1 cellular context compared by ENCODE assay signal in the genomic region with DNA sequence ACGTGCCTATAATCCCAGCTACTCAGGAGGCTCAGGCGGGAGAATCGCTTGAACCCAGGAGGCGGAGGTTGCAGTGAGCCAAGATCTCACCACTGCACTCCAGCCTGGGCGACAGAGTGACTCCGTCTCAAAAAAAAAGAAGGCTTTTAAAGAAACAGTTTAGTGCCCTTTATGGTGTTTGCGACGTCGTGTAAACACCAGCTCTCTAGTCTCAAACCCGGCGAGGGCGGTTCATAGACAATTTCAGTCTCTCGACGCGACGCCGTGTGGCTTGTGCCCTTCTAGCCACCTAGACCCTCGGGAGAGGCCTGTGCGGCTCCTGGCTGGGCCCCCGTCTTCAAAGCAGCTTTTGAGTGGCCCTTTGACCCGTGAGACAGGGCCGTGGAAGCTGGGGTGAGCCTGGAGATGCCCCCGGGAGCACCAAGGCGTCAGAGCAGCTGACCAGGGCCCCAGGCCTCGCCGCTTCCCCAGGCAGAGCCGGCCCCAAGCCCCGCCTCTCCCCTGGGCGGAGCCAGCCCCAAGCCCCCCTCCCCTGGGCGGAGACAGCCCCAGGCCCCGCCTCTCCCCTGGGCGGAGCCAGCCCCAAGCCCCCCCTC.
A peak's percentile ranks its signal among the peaks of the same experiment; 100 is the strongest.
TF ChIP-seq lines count a peak whose summit lies in the region.

No MANE protein-coding gene starts in this region.

TF ChIP-seq in HepG2, 621 proteins besides CTCF, POLR2A, EP300 and RAD21 (continued from another document and continues in another):
- TF ChIP-seq THAP9 (CRISPR knock-in tag; IDR thresholded peaks at IDR 0.05; ENCODE audit: borderline replicate concordance) (no peak), ZFP36L2 (CRISPR knock-in tag; IDR thresholded peaks at IDR 0.05) (no peak), ZSCAN9 (CRISPR knock-in tag; IDR thresholded peaks at IDR 0.05; ENCODE audit: borderline replicate concordance) (peak; percentile 72; the same call in 1 of the 2 replicates), ZNF253 (CRISPR knock-in tag; IDR thresholded peaks at IDR 0.05; ENCODE audit: borderline replicate concordance) (no peak), KAT7 (CRISPR knock-in tag; IDR thresholded peaks at IDR 0.05; ENCODE audit: borderline replicate concordance) (no peak; the same call in 1 of the 2 replicates), FOXO4 (CRISPR knock-in tag; conservative IDR thresholded peaks at IDR 0.05) (no peak), ZNF280B (CRISPR knock-in tag; IDR thresholded peaks at IDR 0.05; ENCODE audit: borderline replicate concordance) (0 out of 2 replicates have a peak, but pooled peaks have one; percentile 38), FUBP1 (CRISPR knock-in tag; IDR thresholded peaks at IDR 0.05; ENCODE audit: borderline replicate concordance) (no peak), ZNF343 (CRISPR knock-in tag; IDR thresholded peaks at IDR 0.05) (0 out of 2 replicates have a peak, but pooled peaks have one; percentile 56), ZNF205 (CRISPR knock-in tag; IDR thresholded peaks at IDR 0.05) (0 out of 2 replicates have a peak, but pooled peaks have one; percentile 26), ZFX (CRISPR knock-in tag; IDR thresholded peaks at IDR 0.05; ENCODE audit: low read depth) (peak; percentile 93), ZKSCAN8 (CRISPR knock-in tag; IDR thresholded peaks at IDR 0.05; ENCODE audit: borderline replicate concordance) (no peak), ARHGAP35 (CRISPR knock-in tag; IDR thresholded peaks at IDR 0.05; ENCODE audit: borderline replicate concordance) (peak; percentile 46; the same call in 1 of the 2 replicates), KDM5B (CRISPR knock-in tag; IDR thresholded peaks at IDR 0.05; ENCODE audit: borderline replicate concordance) (peak; percentile 57; the same call in 1 of the 2 replicates), ZNF660 (CRISPR knock-in tag; IDR thresholded peaks at IDR 0.05; ENCODE audit: borderline replicate concordance, low read depth) (no peak), MTA1 (CRISPR knock-in tag; IDR thresholded peaks at IDR 0.05; ENCODE audit: borderline replicate concordance) (peak; percentile 69; the same call in 1 of the 2 replicates), ZNF556 (CRISPR knock-in tag; IDR thresholded peaks at IDR 0.05; ENCODE audit: borderline replicate concordance) (0 out of 2 replicates have a peak, but pooled peaks have one; percentile 47), ZHX2 (IDR thresholded peaks at IDR 0.05; ENCODE audit: low read depth) (no peak), ZHX2 (CRISPR knock-in tag; IDR thresholded peaks at IDR 0.05; ENCODE audit: borderline replicate concordance) (no peak), ZKSCAN5 (CRISPR knock-in tag; IDR thresholded peaks at IDR 0.05) (no peak), GABPB1 (CRISPR knock-in tag; IDR thresholded peaks at IDR 0.05) (peak; percentile 59), TARDBP (CRISPR knock-in tag; IDR thresholded peaks at IDR 0.05) (no peak)
- TF ChIP-seq, protein P1, sequence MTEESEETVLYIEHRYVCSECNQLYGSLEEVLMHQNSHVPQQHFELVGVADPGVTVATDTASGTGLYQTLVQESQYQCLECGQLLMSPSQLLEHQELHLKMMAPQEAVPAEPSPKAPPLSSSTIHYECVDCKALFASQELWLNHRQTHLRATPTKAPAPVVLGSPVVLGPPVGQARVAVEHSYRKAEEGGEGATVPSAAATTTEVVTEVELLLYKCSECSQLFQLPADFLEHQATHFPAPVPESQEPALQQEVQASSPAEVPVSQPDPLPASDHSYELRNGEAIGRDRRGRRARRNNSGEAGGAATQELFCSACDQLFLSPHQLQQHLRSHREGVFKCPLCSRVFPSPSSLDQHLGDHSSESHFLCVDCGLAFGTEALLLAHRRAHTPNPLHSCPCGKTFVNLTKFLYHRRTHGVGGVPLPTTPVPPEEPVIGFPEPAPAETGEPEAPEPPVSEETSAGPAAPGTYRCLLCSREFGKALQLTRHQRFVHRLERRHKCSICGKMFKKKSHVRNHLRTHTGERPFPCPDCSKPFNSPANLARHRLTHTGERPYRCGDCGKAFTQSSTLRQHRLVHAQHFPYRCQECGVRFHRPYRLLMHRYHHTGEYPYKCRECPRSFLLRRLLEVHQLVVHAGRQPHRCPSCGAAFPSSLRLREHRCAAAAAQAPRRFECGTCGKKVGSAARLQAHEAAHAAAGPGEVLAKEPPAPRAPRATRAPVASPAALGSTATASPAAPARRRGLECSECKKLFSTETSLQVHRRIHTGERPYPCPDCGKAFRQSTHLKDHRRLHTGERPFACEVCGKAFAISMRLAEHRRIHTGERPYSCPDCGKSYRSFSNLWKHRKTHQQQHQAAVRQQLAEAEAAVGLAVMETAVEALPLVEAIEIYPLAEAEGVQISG (CRISPR knock-in tag; IDR thresholded peaks at IDR 0.05) = peak; percentile 65
- TF ChIP-seq, protein P2, sequence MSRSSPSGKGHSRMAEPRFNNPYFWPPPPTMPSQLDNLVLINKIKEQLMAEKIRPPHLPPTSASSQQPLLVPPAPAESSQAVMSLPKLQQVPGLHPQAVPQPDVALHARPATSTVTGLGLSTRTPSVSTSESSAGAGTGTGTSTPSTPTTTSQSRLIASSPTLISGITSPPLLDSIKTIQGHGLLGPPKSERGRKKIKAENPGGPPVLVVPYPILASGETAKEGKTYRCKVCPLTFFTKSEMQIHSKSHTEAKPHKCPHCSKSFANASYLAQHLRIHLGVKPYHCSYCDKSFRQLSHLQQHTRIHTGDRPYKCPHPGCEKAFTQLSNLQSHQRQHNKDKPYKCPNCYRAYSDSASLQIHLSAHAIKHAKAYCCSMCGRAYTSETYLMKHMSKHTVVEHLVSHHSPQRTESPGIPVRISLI (CRISPR knock-in tag; IDR thresholded peaks at IDR 0.05; ENCODE audit: borderline replicate concordance) = 0 out of 2 replicates have a peak, but pooled peaks have one; percentile 27
- TF ChIP-seq, protein P3, sequence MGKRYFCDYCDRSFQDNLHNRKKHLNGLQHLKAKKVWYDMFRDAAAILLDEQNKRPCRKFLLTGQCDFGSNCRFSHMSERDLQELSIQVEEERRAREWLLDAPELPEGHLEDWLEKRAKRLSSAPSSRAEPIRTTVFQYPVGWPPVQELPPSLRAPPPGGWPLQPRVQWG (CRISPR knock-in tag; IDR thresholded peaks at IDR 0.05; ENCODE audit: borderline replicate concordance, low read depth) = no peak
- TF ChIP-seq, protein P4, sequence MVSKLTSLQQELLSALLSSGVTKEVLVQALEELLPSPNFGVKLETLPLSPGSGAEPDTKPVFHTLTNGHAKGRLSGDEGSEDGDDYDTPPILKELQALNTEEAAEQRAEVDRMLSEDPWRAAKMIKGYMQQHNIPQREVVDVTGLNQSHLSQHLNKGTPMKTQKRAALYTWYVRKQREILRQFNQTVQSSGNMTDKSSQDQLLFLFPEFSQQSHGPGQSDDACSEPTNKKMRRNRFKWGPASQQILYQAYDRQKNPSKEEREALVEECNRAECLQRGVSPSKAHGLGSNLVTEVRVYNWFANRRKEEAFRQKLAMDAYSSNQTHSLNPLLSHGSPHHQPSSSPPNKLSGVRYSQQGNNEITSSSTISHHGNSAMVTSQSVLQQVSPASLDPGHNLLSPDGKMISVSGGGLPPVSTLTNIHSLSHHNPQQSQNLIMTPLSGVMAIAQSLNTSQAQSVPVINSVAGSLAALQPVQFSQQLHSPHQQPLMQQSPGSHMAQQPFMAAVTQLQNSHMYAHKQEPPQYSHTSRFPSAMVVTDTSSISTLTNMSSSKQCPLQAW (CRISPR knock-in tag; IDR thresholded peaks at IDR 0.05) = no peak
- TF ChIP-seq, protein P5, sequence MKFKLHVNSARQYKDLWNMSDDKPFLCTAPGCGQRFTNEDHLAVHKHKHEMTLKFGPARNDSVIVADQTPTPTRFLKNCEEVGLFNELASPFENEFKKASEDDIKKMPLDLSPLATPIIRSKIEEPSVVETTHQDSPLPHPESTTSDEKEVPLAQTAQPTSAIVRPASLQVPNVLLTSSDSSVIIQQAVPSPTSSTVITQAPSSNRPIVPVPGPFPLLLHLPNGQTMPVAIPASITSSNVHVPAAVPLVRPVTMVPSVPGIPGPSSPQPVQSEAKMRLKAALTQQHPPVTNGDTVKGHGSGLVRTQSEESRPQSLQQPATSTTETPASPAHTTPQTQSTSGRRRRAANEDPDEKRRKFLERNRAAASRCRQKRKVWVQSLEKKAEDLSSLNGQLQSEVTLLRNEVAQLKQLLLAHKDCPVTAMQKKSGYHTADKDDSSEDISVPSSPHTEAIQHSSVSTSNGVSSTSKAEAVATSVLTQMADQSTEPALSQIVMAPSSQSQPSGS (CRISPR knock-in tag; IDR thresholded peaks at IDR 0.05) = no peak
